In genomic region chr10:123966896-123967231, GRCh38 we compare ENCODE assay signal across 20 cellular contexts.
"Had no signal": no experiment of that assay in that cellular context is flagged by ENCODE, and none has a peak within 500 bp of the region (broad histone marks: within the 10 kb centered on the region; RNA-seq: fewer than 3 reads in every experiment).

No MANE protein-coding gene starts in this region.

- H3K4me3 ChIP-seq: left ventricle myocardium inferior, ovary, smooth muscle cell, stomach, suprapubic skin, tibial nerve had no signal

- H3K27me3 ChIP-seq: ovary had no signal

- H3K36me3 ChIP-seq: brain microvascular endothelial cell, left ventricle myocardium inferior, neutrophil, ovary, stomach, suprapubic skin, tibial nerve had no signal

- H3K27ac ChIP-seq: brain microvascular endothelial cell, left ventricle myocardium inferior, neutrophil, ovary, stomach, suprapubic skin had no signal

- H3K9me3 ChIP-seq: left ventricle myocardium inferior, neutrophil, ovary, stomach, suprapubic skin, tibial nerve had no signal

- H3K4me2 ChIP-seq: smooth muscle cell had no signal

- H3K4me1 ChIP-seq: left ventricle myocardium inferior had no signal

- ATAC-seq: activated CD4-positive, alpha-beta T cell treated with anti-CD3 and anti-CD28 coated beads for 36 hours had no signal

- DNase-seq: activated CD4-positive, alpha-beta T cell treated with anti-CD3 and anti-CD28 coated beads for 36 hours; activated CD4-positive, alpha-beta T cell treated with anti-CD3 and anti-CD28 coated beads, Interleukin-2, amount 50 U/mL, for 48 hours; activated CD4-positive, CD25-positive, alpha-beta regulatory T cell; activated CD8-positive, alpha-beta memory T cell treated with anti-CD3 and anti-CD28 coated beads for 24 hours; activated effector memory CD4-positive, alpha-beta T cell treated with anti-CD3 and anti-CD28 coated beads, Interleukin-2, amount 50 U/mL, for 16 hours; activated naive CD4-positive, alpha-beta T cell treated with anti-CD3 and anti-CD28 coated beads for 36 hours; activated naive CD8-positive, alpha-beta T cell treated with anti-CD3 and anti-CD28 coated beads for 36 hours; activated T-cell treated with anti-CD3 and anti-CD28 coated beads, Interleukin-2, amount 50 U/mL, for 1 hour; brain microvascular endothelial cell; cortex of kidney; left ventricle myocardium inferior; stimulated activated CD4-positive, alpha-beta T cell treated with anti-CD3 and anti-CD28 coated beads, Interleukin-1b, Interleukin-23, amount 100 ng/mL, for 48 hours; stimulated activated CD4-positive, alpha-beta T cell treated with anti-CD3 and anti-CD28 coated beads, Interleukin-4, amount 100 ng/mL, for 4 hours; stimulated activated naive B cell treated with anti-CD40 and anti-IgM and Interleukin-4, amounts not matched to agents 10 μg/mL and 1 μg/mL and 100 μg/mL, for 72 hours; stomach had no signal
